ENCODE assay signal across 16 cellular contexts in the genomic region with DNA sequence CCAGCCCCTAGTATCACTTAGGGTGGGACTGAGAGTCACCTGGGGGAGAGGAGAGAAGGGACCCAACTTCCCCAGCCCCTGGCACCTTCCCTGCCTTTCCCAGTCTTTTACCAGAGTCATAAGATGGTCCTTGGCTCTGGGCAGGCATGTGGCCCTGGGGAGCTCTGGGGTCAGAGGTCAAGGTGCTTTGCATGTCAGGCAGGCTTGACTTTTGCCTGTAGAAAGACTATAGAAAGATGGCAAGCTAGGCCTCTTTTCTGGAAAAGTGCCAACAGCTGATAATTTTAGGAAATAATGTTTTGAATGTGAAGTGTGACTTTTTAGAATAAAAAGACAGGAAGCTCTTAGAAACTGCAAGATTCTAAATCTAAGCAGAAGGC.
A peak's percentile ranks its signal among the peaks of the same experiment; 100 is the strongest.
DNase-seq lines count a peak whose midpoint lies in the region; ATAC-seq, FAIRE-seq and TF ChIP-seq lines count a peak whose summit lies in the region.
"Had no signal": no experiment of that assay in that cellular context is flagged by ENCODE, and none has a peak within 500 bp of the region (broad histone marks: within the 10 kb centered on the region; RNA-seq: fewer than 3 reads in every experiment).

No MANE protein-coding gene starts in this region.

- H3K9ac ChIP-seq in kidney (ENCODE audit: low read length in 2 of 2): no peak overlapping the region

- H3K27me3 ChIP-seq in thoracic aorta (replicated peaks; ENCODE audit: insufficient read depth): no peaks in the 10 kb centered on the region

- no peak for ATAC-seq in thoracic aorta (ENCODE audit: insufficient number of reproducible peaks, low FRiP score, low read depth)
- no peak for ATAC-seq in HG03045 (IDR thresholded peaks at IDR 0.05; ENCODE audit: unreplicated experiment)

- H3K4me1 ChIP-seq in kidney (ENCODE audit: control insufficient read depth in 1 of 2, insufficient read depth in 1 of 2, low read depth in 1 of 2, low read length in 2 of 2) (no peaks in the 10 kb centered on the region), thoracic aorta (ENCODE audit: control insufficient read depth in 1 of 2, low read depth in 2 of 2) (peaks cover 42 to 78% of the 10 kb centered on the region in 2 donors)

- H3K36me3 ChIP-seq in kidney (ENCODE audit: control insufficient read depth in 1 of 2, insufficient read depth in 2 of 2, low read length in 2 of 2) (no peaks in the 10 kb centered on the region), thoracic aorta (peaks cover 4% of the 10 kb centered on the region)

- peak overlapping the region; percentile 58 for H3K27ac ChIP-seq in RWPE1
- no peak overlapping the region for H3K27ac ChIP-seq in kidney (ENCODE audit: low read depth in 2 of 2, low read length in 2 of 2)
- peak overlapping the region; percentile 27 to 34 for H3K27ac ChIP-seq in thoracic aorta

- POLR2A ChIA-PET in RWPE1 (lab: Yijun Ruan, JAX; ENCODE audit: low non-redundant PET): interaction anchor here (0.7 to 0.9 kb wide), 2 partner anchors 10 to 11 kb away, joined by 3 read pairs; no protein-coding TSS in a partner anchor

- H3K4me3 ChIP-seq in kidney (ENCODE audit: low read length in 2 of 2) (no peak overlapping the region), thoracic aorta (no peak overlapping the region)

- DNase-seq in activated effector memory CD4-positive, alpha-beta T cell treated with anti-CD3 and anti-CD28 coated beads, Interleukin-2, amount 50 U/mL, for 16 hours: peak; percentile 47
- no peak for DNase-seq in activated effector memory CD4-positive, alpha-beta T cell treated with Interleukin-2 at 50 U/mL for 16 hours
- DNase-seq in RWPE1 (ENCODE audit: low spot score) (no peak), kidney (peak; percentile 13), thoracic aorta (ENCODE audit: low spot score) (no peak), T1000 (lab: John Stamatoyannopoulos, UW) (no peak), SK-N-DZ (ENCODE audit: low spot score) (no peak)
- DNase-seq: 8988T; CD4-positive, alpha-beta memory T cell; MM.1S; NCI-H1105; NCI-H1694 treated with DMSO at 0.1 percent for 48 hours; NCI-H446 treated with DMSO at 0.1 percent for 48 hours; NCI-H748 treated with DMSO at 0.1 percent for 48 hours had no signal

- no peak for FAIRE-seq in kidney (lab: Jason Lieb, UNC)
- FAIRE-seq: H1 had no signal

- intact Hi-C loops in kidney (cut with DNase I): no loop called here

- H3K9me3 ChIP-seq in kidney (ENCODE audit: control insufficient read depth in 1 of 2, low read length in 2 of 2): no peaks in the 10 kb centered on the region
- no peaks in the 10 kb centered on the region for H3K9me3 ChIP-seq in thoracic aorta

- no peak for TF ChIP-seq CTCF in RWPE1 (conservative IDR thresholded peaks at IDR 0.05; ENCODE audit: low read depth)
- no peak for TF ChIP-seq CTCF in kidney (IDR thresholded peaks at IDR 0.05; ENCODE audit: borderline replicate concordance, extremely low read depth, insufficient read depth)
- TF ChIP-seq CTCF in thoracic aorta (IDR thresholded peaks at IDR 0.05): no peak

- CTCF ChIA-PET in RWPE1 (lab: Yijun Ruan, JAX): interaction anchor here (0.6 kb wide), 1 partner anchor 90 kb away, joined by 3 read pairs; no protein-coding TSS in a partner anchor

Comparison
In these comparisons a context has a peak if more than half of its experiments do, and no peak if none do; other contexts are left out.
1. DNase-seq: peak in activated effector memory CD4-positive, alpha-beta T cell treated with anti-CD3 and anti-CD28 coated beads, Interleukin-2, amount 50 U/mL, for 16 hours (single experiment) and kidney (single experiment); none in activated effector memory CD4-positive, alpha-beta T cell treated with Interleukin-2 at 50 U/mL for 16 hours (single experiment), RWPE1 (single experiment), thoracic aorta (single experiment), T1000 (single experiment) and SK-N-DZ (single experiment).
2. H3K27ac ChIP-seq: peak in RWPE1 (single experiment) and thoracic aorta (2 of 2); none in kidney (0 of 2).